In genomic region chr7:69929622-69930021, GRCh38 we compare ENCODE assay signal across 23 cellular contexts.
DNase-seq lines count a peak whose midpoint lies in the region; ATAC-seq, FAIRE-seq and TF ChIP-seq lines count a peak whose summit lies in the region.
"Had no signal": no experiment of that assay in that cellular context is flagged by ENCODE, and none has a peak within 500 bp of the region (broad histone marks: within the 10 kb centered on the region; RNA-seq: fewer than 3 reads in every experiment).

No MANE protein-coding gene starts in this region.

- H4K20me1 ChIP-seq in astrocyte (ENCODE audit: insufficient read depth, low read length) = peaks cover 26% of the 10 kb centered on the region

- H2AFZ ChIP-seq in astrocyte (ENCODE audit: low read depth, low read length) = no peak overlapping the region

- TF ChIP-seq CTCF in astrocyte (IDR thresholded peaks at IDR 0.05; ENCODE audit: insufficient read depth, low read depth, low read length) (no peak), mesothelial cell of epicardium (IDR thresholded peaks at IDR 0.05; ENCODE audit: unreplicated experiment) (no peak), progenitor cell of endocrine pancreas (IDR thresholded peaks at IDR 0.05; ENCODE audit: unreplicated experiment) (no peak)

- CTCF ChIA-PET in activated CD4-positive, alpha-beta T cell treated with anti-CD3 and anti-CD28 coated beads for 36 hours (lab: Charles Lee) = no interaction called here

- H3K79me2 ChIP-seq in astrocyte (ENCODE audit: insufficient read depth, low read length) = no peaks in the 10 kb centered on the region

- no peaks in the 10 kb centered on the region for H3K4me1 ChIP-seq in astrocyte (ENCODE audit: insufficient read depth, low read length)
- H3K4me1 ChIP-seq: A549, Caco-2 had no signal

- no peaks in the 10 kb centered on the region for H3K27me3 Mint-ChIP-seq in activated CD4-positive, alpha-beta T cell treated with anti-CD3 and anti-CD28 coated beads for 36 hours
- H3K27me3 Mint-ChIP-seq in activated CD4-positive, alpha-beta T cell treated with anti-CD3 and anti-CD28 coated beads, Interleukin-2, amount 10 ng/mL, durations not matched to agents 24 days and 14 days = no peaks in the 10 kb centered on the region
- H3K27me3 Mint-ChIP-seq in astrocyte (ENCODE audit: low read depth, unreplicated experiment) (no peaks in the 10 kb centered on the region), mesothelial cell of epicardium (ENCODE audit: low read depth) (no peaks in the 10 kb centered on the region), progenitor cell of endocrine pancreas (no peaks in the 10 kb centered on the region)
- H3K27me3 Mint-ChIP-seq: B cell; CD4-positive, alpha-beta T cell had no signal

- no peak overlapping the region for H3K4me3 ChIP-seq in astrocyte (ENCODE audit: insufficient read depth, low read depth, low read length)
- H3K4me3 ChIP-seq: A549; BLaER1 treated with 17β-estradiol and CSF1 and Interleukin-3, amounts not matched to agents 10 nM and 100 nM had no signal

- no peaks in the 10 kb centered on the region for H3K36me3 Mint-ChIP-seq in activated CD4-positive, alpha-beta T cell treated with anti-CD3 and anti-CD28 coated beads for 36 hours (ENCODE audit: low read depth)
- no peaks in the 10 kb centered on the region for H3K36me3 Mint-ChIP-seq in activated CD4-positive, alpha-beta T cell treated with anti-CD3 and anti-CD28 coated beads, Interleukin-2, amount 10 ng/mL, durations not matched to agents 24 days and 14 days (ENCODE audit: low read depth)
- H3K36me3 Mint-ChIP-seq in astrocyte (ENCODE audit: low read depth, unreplicated experiment) (no peaks in the 10 kb centered on the region), mesothelial cell of epicardium (peaks cover 6% of the 10 kb centered on the region), progenitor cell of endocrine pancreas (ENCODE audit: insufficient read depth) (no peaks in the 10 kb centered on the region)
- H3K36me3 Mint-ChIP-seq: CD8-positive, alpha-beta T cell had no signal

- no peak overlapping the region for H3K4me2 ChIP-seq in astrocyte (ENCODE audit: low read length)
- H3K4me2 ChIP-seq: A549; BLaER1 treated with 17β-estradiol and CSF1 and Interleukin-3, amounts not matched to agents 10 nM and 100 nM had no signal

- intact Hi-C loops in activated CD4-positive, alpha-beta T cell treated with anti-CD3 and anti-CD28 coated beads for 36 hours (cut with DNase I, micrococcal nuclease) = no loop called here
- intact Hi-C loops in activated CD4-positive, alpha-beta T cell treated with anti-CD3 and anti-CD28 coated beads, Interleukin-2, amount 10 ng/mL, durations not matched to agents 24 days and 14 days (cut with micrococcal nuclease) = no loop called here

- H3K27ac ChIP-seq in astrocyte (ENCODE audit: low read depth, low read length) = no peak overlapping the region
- H3K27ac ChIP-seq: 22Rv1; A549; BLaER1 treated with 17β-estradiol and CSF1 and Interleukin-3, amounts not matched to agents 10 nM and 100 nM; C4-2B had no signal

- no peak for ATAC-seq in activated CD4-positive, alpha-beta T cell treated with anti-CD3 and anti-CD28 coated beads for 36 hours
- ATAC-seq: A549; CD8-positive, alpha-beta T cell had no signal

- FAIRE-seq in astrocyte (lab: Jason Lieb, UNC) = peak; percentile 5
- FAIRE-seq: A549, D721Med, G401.6, GM12891, GM19239 had no signal

- no peaks in the 10 kb centered on the region for H3K9me3 ChIP-seq in astrocyte (ENCODE audit: insufficient read depth, low read depth, low read length)
- H3K9me3 ChIP-seq: A549, Caco-2 had no signal

- no peaks in the 10 kb centered on the region for H3K9me3 Mint-ChIP-seq in activated CD4-positive, alpha-beta T cell treated with anti-CD3 and anti-CD28 coated beads for 36 hours (ENCODE audit: low read depth)
- no peaks in the 10 kb centered on the region for H3K9me3 Mint-ChIP-seq in activated CD4-positive, alpha-beta T cell treated with anti-CD3 and anti-CD28 coated beads, Interleukin-2, amount 10 ng/mL, durations not matched to agents 24 days and 14 days
- H3K9me3 Mint-ChIP-seq in astrocyte (ENCODE audit: unreplicated experiment) (no peaks in the 10 kb centered on the region), mesothelial cell of epicardium (peaks cover 13% of the 10 kb centered on the region), progenitor cell of endocrine pancreas (ENCODE audit: low read depth) (peaks cover 7% of the 10 kb centered on the region)
- H3K9me3 Mint-ChIP-seq: CD4-positive, alpha-beta T cell; CD8-positive, alpha-beta T cell had no signal

- H3K27me3 ChIP-seq in astrocyte (ENCODE audit: insufficient read depth, low read length) = no peaks in the 10 kb centered on the region
- H3K27me3 ChIP-seq: BLaER1 treated with 17β-estradiol and CSF1 and Interleukin-3, amounts not matched to agents 10 nM and 100 nM had no signal

- POLR2A ChIA-PET in activated CD4-positive, alpha-beta T cell treated with anti-CD3 and anti-CD28 coated beads for 36 hours (lab: Charles Lee) = no interaction called here

- no peak for DNase-seq in activated CD4-positive, alpha-beta T cell treated with anti-CD3 and anti-CD28 coated beads for 36 hours
- no peak for DNase-seq in activated CD4-positive, alpha-beta T cell treated with anti-CD3 and anti-CD28 coated beads, Interleukin-2, amount 10 ng/mL, durations not matched to agents 24 days and 14 days
- DNase-seq in astrocyte (ENCODE audit: low read depth) (no peak), mesothelial cell of epicardium (ENCODE audit: low spot score in 2 of 2, unreplicated experiment in 2 of 2) (no peak), progenitor cell of endocrine pancreas (ENCODE audit: low spot score, unreplicated experiment) (no peak), MV-4-11 (lab: John Stamatoyannopoulos, UW) (no peak), middle frontal gyrus (ENCODE audit: extremely low spot score, low spot score) (no peak)
- DNase-seq: AML-193; Caco-2; Calu3; CD4-positive, alpha-beta T cell; CD8-positive, alpha-beta T cell; DMS79 treated with DMSO at 0.1 percent for 48 hours; GF-D8 had no signal

- H3K4me3 Mint-ChIP-seq in activated CD4-positive, alpha-beta T cell treated with anti-CD3 and anti-CD28 coated beads for 36 hours = no peak overlapping the region
- H3K4me3 Mint-ChIP-seq in activated CD4-positive, alpha-beta T cell treated with anti-CD3 and anti-CD28 coated beads, Interleukin-2, amount 10 ng/mL, durations not matched to agents 24 days and 14 days = no peak overlapping the region
- no peak overlapping the region for H3K4me3 Mint-ChIP-seq in astrocyte (ENCODE audit: unreplicated experiment)
- H3K4me3 Mint-ChIP-seq in mesothelial cell of epicardium = no peak overlapping the region
- no peak overlapping the region for H3K4me3 Mint-ChIP-seq in progenitor cell of endocrine pancreas (ENCODE audit: low read depth)
- H3K4me3 Mint-ChIP-seq: B cell; CD4-positive, alpha-beta T cell; CD8-positive, alpha-beta T cell had no signal

- no peaks in the 10 kb centered on the region for H3K36me3 ChIP-seq in astrocyte (ENCODE audit: insufficient read depth, low read length)

- H3K9ac ChIP-seq in astrocyte (ENCODE audit: low read length) = no peak overlapping the region
- H3K9ac ChIP-seq: BLaER1 treated with 17β-estradiol and CSF1 and Interleukin-3, amounts not matched to agents 10 nM and 100 nM had no signal

- H3K4me1 Mint-ChIP-seq in activated CD4-positive, alpha-beta T cell treated with anti-CD3 and anti-CD28 coated beads for 36 hours = no peaks in the 10 kb centered on the region
- no peaks in the 10 kb centered on the region for H3K4me1 Mint-ChIP-seq in activated CD4-positive, alpha-beta T cell treated with anti-CD3 and anti-CD28 coated beads, Interleukin-2, amount 10 ng/mL, durations not matched to agents 24 days and 14 days
- H3K4me1 Mint-ChIP-seq in astrocyte (ENCODE audit: low read depth, unreplicated experiment) (peaks cover under 1% of the 10 kb centered on the region), mesothelial cell of epicardium (peaks cover 16% of the 10 kb centered on the region), progenitor cell of endocrine pancreas (ENCODE audit: low read depth) (peaks cover 10% of the 10 kb centered on the region)

- H3K27ac Mint-ChIP-seq in activated CD4-positive, alpha-beta T cell treated with anti-CD3 and anti-CD28 coated beads for 36 hours = peak overlapping the region; percentile 17
- no peak overlapping the region for H3K27ac Mint-ChIP-seq in activated CD4-positive, alpha-beta T cell treated with anti-CD3 and anti-CD28 coated beads, Interleukin-2, amount 10 ng/mL, durations not matched to agents 24 days and 14 days
- no peak overlapping the region for H3K27ac Mint-ChIP-seq in astrocyte (ENCODE audit: unreplicated experiment)
- H3K27ac Mint-ChIP-seq in mesothelial cell of epicardium = peak overlapping the region; percentile 6
- H3K27ac Mint-ChIP-seq in progenitor cell of endocrine pancreas = peak overlapping the region; percentile 83
- H3K27ac Mint-ChIP-seq: B cell; CD4-positive, alpha-beta T cell; CD8-positive, alpha-beta T cell had no signal

Comparison
In these comparisons a context has a peak if more than half of its experiments do, and no peak if none do; other contexts are left out.
1. H3K27ac Mint-ChIP-seq: peak in activated CD4-positive, alpha-beta T cell treated with anti-CD3 and anti-CD28 coated beads for 36 hours (single experiment), mesothelial cell of epicardium (single experiment) and progenitor cell of endocrine pancreas (single experiment); none in activated CD4-positive, alpha-beta T cell treated with anti-CD3 and anti-CD28 coated beads, Interleukin-2, amount 10 ng/mL, durations not matched to agents 24 days and 14 days (single experiment) and astrocyte (single experiment).